Comparison of ENCODE assay signal across 8 cellular contexts in genomic region chr6:33213166-33213988, GRCh38. TPM values are rescaled to one million over a fixed set of nuclear protein-coding genes. Genes with fewer than 3 reads are reported as not detected.
DNase-seq lines count a peak whose midpoint lies in the region; ATAC-seq and TF ChIP-seq lines count a peak whose summit lies in the region.

No MANE protein-coding gene starts in this region.

- H3K9me3 ChIP-seq in BE2C (no peaks in the 10 kb centered on the region), iPS-20b (ENCODE audit: insufficient read depth, low read depth, low read length) (no peaks in the 10 kb centered on the region)

- in situ Hi-C loops in astrocyte of the spinal cord (cut with HindIII; ENCODE audit: low sequenced_read_pairs), result no loop called here

- H3K27ac ChIP-seq in iPS-20b (ENCODE audit: low read length), result no peak overlapping the region

- H3K9ac ChIP-seq in iPS-20b (ENCODE audit: low read depth, low read length), result peak overlapping the region; percentile 65; the same call in 1 of the 2 replicates

- DNase-seq in BE2C (peak; percentile 34), HFFc6 (no peak), astrocyte of the spinal cord (ENCODE audit: low read depth, low spot score) (no peak), NCI-H446 treated with DMSO at 0.1 percent for 48 hours (lab: John Stamatoyannopoulos, UW) (no peak)
- DNase-seq in stimulated activated naive CD4-positive, alpha-beta T cell treated with Interleukin-2 at 50 U/mL for 16 hours (lab: John Stamatoyannopoulos, UW), result peak; percentile 8
- DNase-seq in stimulated activated CD4-positive, alpha-beta T cell treated with anti-CD3 and anti-CD28 coated beads, Interleukin-12 subunit alpha, Interleukin-12 subunit beta, amount 100 ng/mL, for 4 hours, result no peak

- peaks cover 14% of the 10 kb centered on the region for H3K27me3 Mint-ChIP-seq in HFFc6 (ENCODE audit: insufficient read depth)

- H3K9me3 Mint-ChIP-seq in HFFc6, result no peaks in the 10 kb centered on the region

- peaks cover 36% of the 10 kb centered on the region for H3K4me1 Mint-ChIP-seq in HFFc6 (ENCODE audit: low read depth)

- H3K4me3 Mint-ChIP-seq in HFFc6, result peak overlapping the region; percentile 88

- TF ChIP-seq CTCF in BE2C (IDR thresholded peaks at IDR 0.05; ENCODE audit: low read depth, low read length) (no peak), HFFc6 (IDR thresholded peaks at IDR 0.05) (no peak), astrocyte of the spinal cord (IDR thresholded peaks at IDR 0.05; ENCODE audit: low read depth, low read length) (no peak)

- H3K4me1 ChIP-seq in BE2C (no peaks in the 10 kb centered on the region), iPS-20b (ENCODE audit: insufficient read depth, low read length) (peaks cover 12% of the 10 kb centered on the region; the same call in 1 of the 2 replicates)

- ATAC-seq in GM21423 (IDR thresholded peaks at IDR 0.05; ENCODE audit: unreplicated experiment), result no peak

- peak overlapping the region; percentile 0; the same call in 1 of the 2 replicates for H3K27ac Mint-ChIP-seq in HFFc6

- H3K36me3 Mint-ChIP-seq in HFFc6 (ENCODE audit: low read depth), result peaks cover 18% of the 10 kb centered on the region

- H3K27me3 ChIP-seq in BE2C (peaks cover 18% of the 10 kb centered on the region), iPS-20b (ENCODE audit: insufficient read depth, low read length) (peaks cover 77% of the 10 kb centered on the region)

- H3K36me3 ChIP-seq in BE2C (no peaks in the 10 kb centered on the region), iPS-20b (ENCODE audit: insufficient read depth, low read depth, low read length) (peaks cover 17% of the 10 kb centered on the region)

- H3K4me3 ChIP-seq in BE2C (ENCODE audit: low read depth, low read length), result peak overlapping the region; percentile 37
- H3K4me3 ChIP-seq in astrocyte of the spinal cord (ENCODE audit: low read depth, low read length), result peak overlapping the region; percentile 51
- peak overlapping the region; percentile 78 for H3K4me3 ChIP-seq in iPS-20b (ENCODE audit: low read length)

RNA-seq across cellular contexts. Expression of gene RING1, which starts 5.1 kb away (rescaled TPM):
- 125 TPM for polyA plus RNA-seq in BE2C (2012; ENCODE audit: insufficient read depth, insufficient read length, low read depth)
- total RNA-seq in HFFc6 (2021; fragmentation: NEBNext Ultra II Directional; extraction: Animal tissue kit (Norgen Biotek cat#: 25700)), result 10 to 100 TPM; 43.4 to 55.1 (median 52.1) TPM

RNA-seq across cellular contexts. Expression of gene HSD17B8, which starts 8.9 kb away (rescaled TPM):
- polyA plus RNA-seq in BE2C (2012; ENCODE audit: insufficient read depth, insufficient read length, low read depth), result 9.9 TPM
- total RNA-seq in HFFc6 (2021; fragmentation: NEBNext Ultra II Directional; extraction: Animal tissue kit (Norgen Biotek cat#: 25700)), result 1 to 10 TPM in 2 of 6 experiments, under 1 TPM in 4; 0.39 to 1.2 (median 0.73) TPM

RNA-seq across cellular contexts. Expression of gene SLC39A7, which starts 12.7 kb away (rescaled TPM):
- polyA plus RNA-seq in BE2C (2012; ENCODE audit: insufficient read depth, insufficient read length, low read depth), result 187 TPM
- 100 to 1,000 TPM; 215 to 240 (median 225) TPM for total RNA-seq in HFFc6 (2021; fragmentation: NEBNext Ultra II Directional; extraction: Animal tissue kit (Norgen Biotek cat#: 25700))

RNA-seq across cellular contexts. Expression of gene RXRB, which starts 12.9 kb away (rescaled TPM):
- polyA plus RNA-seq in BE2C (2012; ENCODE audit: insufficient read depth, insufficient read length, low read depth), result 48.8 TPM
- total RNA-seq in HFFc6 (2021; fragmentation: NEBNext Ultra II Directional; extraction: Animal tissue kit (Norgen Biotek cat#: 25700)), result 10 to 100 TPM; 37.3 to 41.6 (median 38.3) TPM

RNA-seq across cellular contexts. Expression of gene COL11A2, which starts 21.1 kb away (rescaled TPM):
- polyA plus RNA-seq in BE2C (2012; ENCODE audit: insufficient read depth, insufficient read length, low read depth), result 4.1 TPM
- under 1 TPM; 0.15 to 0.69 (median 0.38) TPM for total RNA-seq in HFFc6 (2021; fragmentation: NEBNext Ultra II Directional; extraction: Animal tissue kit (Norgen Biotek cat#: 25700))

Comparison
In these comparisons a context has a peak if more than half of its experiments do, and no peak if none do; other contexts are left out.
1. DNase-seq: peak in BE2C (single experiment) and stimulated activated naive CD4-positive, alpha-beta T cell treated with Interleukin-2 at 50 U/mL for 16 hours (single experiment); none in HFFc6 (single experiment), astrocyte of the spinal cord (single experiment), NCI-H446 treated with DMSO at 0.1 percent for 48 hours (single experiment) and stimulated activated CD4-positive, alpha-beta T cell treated with anti-CD3 and anti-CD28 coated beads, Interleukin-12 subunit alpha, Interleukin-12 subunit beta, amount 100 ng/mL, for 4 hours (single experiment).
2. Peak in every context shown above with its lines, with median percentiles within 50 percentile points of each other: H3K4me3 ChIP-seq.